ENCODE assay signal across 8 cellular contexts in genomic region chr13:36818483-36819063, GRCh38. TPM values are rescaled to one million over a fixed set of nuclear protein-coding genes. Genes with fewer than 3 reads are reported as not detected.
DNase-seq lines count a peak whose midpoint lies in the region; ATAC-seq and TF ChIP-seq lines count a peak whose summit lies in the region.

No MANE protein-coding gene starts in this region.

- no peaks in the 10 kb centered on the region for H3K27me3 ChIP-seq in suprapubic skin

- peak; percentile 21 for ATAC-seq in HG03159 (IDR thresholded peaks at IDR 0.05; ENCODE audit: unreplicated experiment)

- H3K4me1 Mint-ChIP-seq in activated naive CD8-positive, alpha-beta T cell (ENCODE audit: low read depth), result peaks cover 44% of the 10 kb centered on the region

- TF ChIP-seq CTCF in suprapubic skin (IDR thresholded peaks at IDR 0.05), result no peak

- H3K9me3 ChIP-seq in suprapubic skin, result no peaks in the 10 kb centered on the region

- H3K9me3 Mint-ChIP-seq in activated naive CD8-positive, alpha-beta T cell (ENCODE audit: low read depth), result no peaks in the 10 kb centered on the region

- no peak overlapping the region for H3K27ac ChIP-seq in suprapubic skin

- peak overlapping the region; percentile 83 for H3K4me3 ChIP-seq in suprapubic skin

- DNase-seq in NCI-H1092 treated with DMSO at 0.1 percent for 48 hours (lab: John Stamatoyannopoulos, UW) (peak; percentile 58), NCI-H1092 (lab: John Stamatoyannopoulos, UW) (no peak), iPS-NIHi7 (ENCODE audit: extremely low spot score) (peak; percentile 22), suprapubic skin (ENCODE audit: low spot score in 2 of 2) (no peak), GF-D8 (lab: John Stamatoyannopoulos, UW) (no peak)
- no peak for DNase-seq in effector CD4-positive, alpha-beta T cell

- no peaks in the 10 kb centered on the region for H3K27me3 Mint-ChIP-seq in activated naive CD8-positive, alpha-beta T cell

- 8% methylated on average over 10 of the region's 12 CpGs for WGBS in suprapubic skin

- no peak for TF ChIP-seq POLR2A in suprapubic skin (IDR thresholded peaks at IDR 0.05)

- no peak for TF ChIP-seq EP300 in suprapubic skin (IDR thresholded peaks at IDR 0.05)

- H3K4me3 Mint-ChIP-seq in activated naive CD8-positive, alpha-beta T cell, result peak overlapping the region; percentile 88

- H3K27ac Mint-ChIP-seq in activated naive CD8-positive, alpha-beta T cell, result peak overlapping the region; percentile 71

- peaks cover 28% of the 10 kb centered on the region for H3K4me1 ChIP-seq in suprapubic skin

- no peaks in the 10 kb centered on the region for H3K36me3 Mint-ChIP-seq in activated naive CD8-positive, alpha-beta T cell

- no peaks in the 10 kb centered on the region for H3K36me3 ChIP-seq in suprapubic skin

RNA-seq across cellular contexts. Expression of gene RFXAP, which starts 0.4 kb away (rescaled TPM):
- 1 to 10 TPM; 1.8 to 4.7 (median 2.2) TPM for total RNA-seq in suprapubic skin

Comparison
In these comparisons a context has a peak if more than half of its experiments do, and no peak if none do; other contexts are left out.
1. DNase-seq: peak in NCI-H1092 treated with DMSO at 0.1 percent for 48 hours (single experiment) and iPS-NIHi7 (single experiment); none in NCI-H1092 (single experiment), suprapubic skin (0 of 2), effector CD4-positive, alpha-beta T cell (single experiment) and GF-D8 (single experiment).